8 cellular contexts compared by ENCODE assay signal in the genomic region with DNA sequence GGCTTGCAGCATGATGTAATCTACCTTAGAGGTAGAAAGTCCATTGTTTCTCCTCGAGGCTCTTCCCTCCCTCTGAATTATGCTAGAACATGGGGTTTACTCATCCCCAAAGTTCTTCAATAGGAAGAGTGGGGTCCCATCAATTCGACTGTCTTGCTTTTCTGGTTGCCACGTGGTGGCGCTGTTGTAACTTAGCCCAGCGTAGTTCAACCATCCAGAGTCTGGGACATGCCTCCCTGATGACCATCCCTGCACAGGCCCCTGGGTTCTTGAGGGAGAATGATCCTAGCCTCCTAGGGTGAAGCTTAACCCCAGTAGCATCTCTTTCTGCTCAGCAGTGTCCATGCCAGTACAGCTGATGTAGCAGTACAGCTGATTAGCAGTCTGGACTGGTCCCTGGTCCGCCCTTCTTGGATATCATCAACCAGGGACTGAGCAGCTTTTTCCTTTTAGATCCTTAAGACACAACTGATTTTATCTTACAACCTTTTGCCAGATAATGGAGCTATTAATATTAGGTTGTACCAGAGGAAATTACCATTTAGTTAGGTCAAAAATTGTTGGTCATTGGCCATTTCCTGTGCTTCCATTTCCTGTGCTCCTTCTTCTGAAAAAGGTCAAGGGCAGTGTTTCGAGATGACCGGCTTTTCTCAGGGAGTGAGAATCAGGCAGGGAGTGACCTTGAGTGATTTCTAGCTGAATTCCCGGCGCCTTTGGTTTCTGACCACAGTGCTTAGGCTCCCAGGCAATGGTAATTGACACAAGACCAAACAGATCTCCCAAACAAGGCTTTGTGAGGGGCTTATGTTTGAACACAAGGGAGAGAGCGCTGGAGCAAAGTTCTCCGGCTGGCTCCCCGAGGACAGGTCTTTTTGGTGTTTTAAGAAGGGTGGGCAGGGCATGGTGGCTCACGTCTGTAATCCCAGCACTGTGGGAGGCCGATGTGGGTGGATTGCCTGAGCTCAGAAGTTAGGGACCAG.
DNase-seq lines count a peak whose midpoint lies in the region; ATAC-seq, FAIRE-seq and TF ChIP-seq lines count a peak whose summit lies in the region.
"Had no signal": no experiment of that assay in that cellular context is flagged by ENCODE, and none has a peak within 500 bp of the region (broad histone marks: within the 10 kb centered on the region; RNA-seq: fewer than 3 reads in every experiment).

No MANE protein-coding gene starts in this region.

- no peak overlapping the region for H2BK5ac ChIP-seq in H9 (ENCODE audit: insufficient read length, low read length)

- H3K4me3 Mint-ChIP-seq in H9, result no peak overlapping the region

- no peaks in the 10 kb centered on the region for H3K23me2 ChIP-seq in H9 (ENCODE audit: insufficient read length, low read depth, low read length, poor library complexity, severe bottlenecking)

- H4K5ac ChIP-seq in H9 (ENCODE audit: insufficient read length, low read depth, low read length), result no peak overlapping the region

- no peak overlapping the region for H2BK15ac ChIP-seq in H9 (ENCODE audit: low read depth, low read length)

- H3K36me3 ChIP-seq in small intestine (ENCODE audit: control insufficient read depth in 2 of 2, insufficient read depth in 2 of 2, low read length in 2 of 2), result no peaks in the 10 kb centered on the region
- H3K36me3 ChIP-seq: SJSA1 had no signal

- H3K18ac ChIP-seq in H9 (ENCODE audit: insufficient read length, low read depth, low read length), result no peak overlapping the region

- peaks cover 0 to 1% (median 0%) of the 10 kb centered on the region in 3 experiments; a peak in 2 of 7 replicates for H3K36me3 Mint-ChIP-seq in H9 (ENCODE audit: insufficient read depth in 1 of 3, low read depth in 3 of 3)

- H4K20me1 ChIP-seq in H9 (ENCODE audit: control insufficient read depth, insufficient read depth, insufficient read length), result no peaks in the 10 kb centered on the region

- peaks cover 16 to 28% of the 10 kb centered on the region in 2 experiments for H3K4me1 Mint-ChIP-seq in H9

- H3T11ph ChIP-seq in H9 (ENCODE audit: low read length), result no peak overlapping the region

- no peaks in the 10 kb centered on the region for H3K79me1 ChIP-seq in H9 (ENCODE audit: insufficient read depth, low read depth, low read length, poor library complexity, severe bottlenecking)

- H3K79me2 ChIP-seq in H9 (ENCODE audit: insufficient read depth, low read length), result no peaks in the 10 kb centered on the region

- ATAC-seq in GM18861 (IDR thresholded peaks at IDR 0.05; ENCODE audit: unreplicated experiment), result no peak

- H3K9me3 Mint-ChIP-seq in H9, result peaks cover 0 to 2% of the 10 kb centered on the region in 2 experiments; a peak in 1 of 5 replicates

- no peak overlapping the region for H3K9ac ChIP-seq in H9 (ENCODE audit: extremely low read depth, insufficient read length, low read length)

- H3K27ac Mint-ChIP-seq in H9, result no peak overlapping the region; a peak in 1 of 7 replicates

- no peak overlapping the region for H3K23ac ChIP-seq in H9 (ENCODE audit: insufficient read length, low read depth, low read length)

- peak; percentile 91 for TF ChIP-seq CTCF in H9 (conservative IDR thresholded peaks at IDR 0.05)
- peak; percentile 44 for TF ChIP-seq CTCF in foreskin fibroblast (IDR thresholded peaks at IDR 0.05; ENCODE audit: low read depth, low read length)

- H3K56ac ChIP-seq in H9 (ENCODE audit: insufficient read length, low read depth, low read length), result no peak overlapping the region

- H2BK120ac ChIP-seq in H9 (ENCODE audit: low read depth, low read length, poor library complexity, severe bottlenecking), result no peak overlapping the region

- H2BK12ac ChIP-seq in H9 (ENCODE audit: insufficient read length, low read depth, low read length), result no peak overlapping the region

- no peak for FAIRE-seq in small intestine (lab: Jason Lieb, UNC)

- H3K27ac ChIP-seq in H9 (ENCODE audit: insufficient read length, low read depth, low read length), result no peak overlapping the region
- H3K27ac ChIP-seq in small intestine (ENCODE audit: low read depth in 1 of 2, low read length in 1 of 2), result no peak overlapping the region
- H3K27ac ChIP-seq: SJSA1 had no signal

- no peaks in the 10 kb centered on the region for H3K27me3 ChIP-seq in H9 (ENCODE audit: insufficient read depth, low read length)
- no peaks in the 10 kb centered on the region for H3K27me3 ChIP-seq in small intestine (ENCODE audit: control insufficient read depth in 2 of 2, insufficient read depth in 2 of 2, low read length in 2 of 2)
- H3K27me3 ChIP-seq: SJSA1 had no signal

- H3K4ac ChIP-seq in H9 (ENCODE audit: low read depth, low read length), result no peak overlapping the region

- no peak overlapping the region for H2AFZ ChIP-seq in H9 (ENCODE audit: low read length)

- no peak overlapping the region for H2BK20ac ChIP-seq in H9 (ENCODE audit: low read depth, low read length, poor library complexity, severe bottlenecking)

- H3K4me2 ChIP-seq in H9 (ENCODE audit: insufficient read depth, insufficient read length, low read length), result no peak overlapping the region

- peaks cover 1% of the 10 kb centered on the region for H3K27me3 Mint-ChIP-seq in H9 (ENCODE audit: low read depth)

- DNase-seq in H9 (peak; percentile 74), RKO (ENCODE audit: low spot score) (peak; percentile 42), foreskin fibroblast (peak; percentile 57 to 83), small intestine (peak; percentile 51), activated T-cell treated with anti-CD3 and anti-CD28 coated beads for 4 hours (no peak), GM19238 (ENCODE audit: insufficient read length, low spot score) (no peak)

- H3K4me1 ChIP-seq in H9 (ENCODE audit: insufficient read depth, low read length) (no peaks in the 10 kb centered on the region; the same call in 1 of the 2 replicates), small intestine (ENCODE audit: control insufficient read depth in 2 of 2, insufficient read depth in 1 of 2, low read depth in 1 of 2, low read length in 1 of 2) (peaks cover 0 to 2% of the 10 kb centered on the region in 2 donors)

- no peak overlapping the region for H3K14ac ChIP-seq in H9 (ENCODE audit: insufficient read depth, low read length)

- H3K4me3 ChIP-seq in foreskin fibroblast (ENCODE audit: low read depth in 1 of 2, low read length in 2 of 2) (no peak overlapping the region), small intestine (ENCODE audit: low read depth in 1 of 2, low read length in 2 of 2) (no peak overlapping the region)
- H3K4me3 ChIP-seq: SJSA1 had no signal

- H3K9me3 ChIP-seq in H9 (ENCODE audit: control insufficient read depth, low read depth, low read length) (no peaks in the 10 kb centered on the region), small intestine (ENCODE audit: control insufficient read depth, low read depth) (no peaks in the 10 kb centered on the region)
- H3K9me3 ChIP-seq: SJSA1 had no signal

- no peak overlapping the region for H2AK5ac ChIP-seq in H9 (ENCODE audit: insufficient read length, low read length)

- no peak overlapping the region for H4K91ac ChIP-seq in H9 (ENCODE audit: insufficient read length, low read depth, low read length)

- no peak overlapping the region for H4K8ac ChIP-seq in H9 (replicated peaks; ENCODE audit: insufficient read length, low read depth, low read length)

- no CpG with 5 or more reads among the region's 15 CpGs for WGBS in H9 (ENCODE audit: extremely low coverage, insufficient read length, low lambda C conversion rate)
- 56 to 67% (median 65%) methylated on average over 15 of the region's 15 CpGs for WGBS in small intestine, 3 donors

Comparison
In these comparisons a context has a peak if more than half of its experiments do, and no peak if none do; other contexts are left out.
1. DNase-seq: peak in H9 (single experiment), RKO (single experiment), foreskin fibroblast (2 of 2) and small intestine (single experiment); none in activated T-cell treated with anti-CD3 and anti-CD28 coated beads for 4 hours (single experiment) and GM19238 (single experiment).